1 cellular context compared by ENCODE assay signal in genomic region chr17:76243826-76244679, GRCh38.
TF ChIP-seq lines count a peak whose summit lies in the region.

No MANE protein-coding gene starts in this region.

TF ChIP-seq in IMR-90, 13 proteins besides CTCF, POLR2A, EP300 and RAD21:
- TF ChIP-seq MXI1 (IDR thresholded peaks at IDR 0.05; ENCODE audit: borderline replicate concordance, low read depth, low read length) = no peak
- TF ChIP-seq USF2 (IDR thresholded peaks at IDR 0.05; ENCODE audit: low read depth, low read length) = no peak
- no peak for TF ChIP-seq CEBPB (IDR thresholded peaks at IDR 0.05; ENCODE audit: low read depth, low read length)
- TF ChIP-seq CHD1 (IDR thresholded peaks at IDR 0.05; ENCODE audit: low read depth, low read length) = no peak
- no peak for TF ChIP-seq FOS (IDR thresholded peaks at IDR 0.05; ENCODE audit: low read depth, low read length)
- TF ChIP-seq ELK1 (IDR thresholded peaks at IDR 0.05; ENCODE audit: borderline replicate concordance, low read depth, low read length) = no peak
- no peak for TF ChIP-seq SMC3 (IDR thresholded peaks at IDR 0.05; ENCODE audit: low read depth, low read length)
- TF ChIP-seq RCOR1 (IDR thresholded peaks at IDR 0.05; ENCODE audit: insufficient replicate concordance, low read length) = no peak
- no peak for TF ChIP-seq BHLHE40 (IDR thresholded peaks at IDR 0.05; ENCODE audit: low read depth, low read length)
- TF ChIP-seq RFX5 (IDR thresholded peaks at IDR 0.05; ENCODE audit: low read depth, low read length) = no peak
- TF ChIP-seq NFE2L2 (IDR thresholded peaks at IDR 0.05; ENCODE audit: low read depth, low read length) = no peak
- no peak for TF ChIP-seq MAFK (IDR thresholded peaks at IDR 0.05; ENCODE audit: low read depth, low read length)
- no peak for TF ChIP-seq MAZ (IDR thresholded peaks at IDR 0.05; ENCODE audit: borderline replicate concordance, low read depth, low read length)
